In the genomic region with DNA sequence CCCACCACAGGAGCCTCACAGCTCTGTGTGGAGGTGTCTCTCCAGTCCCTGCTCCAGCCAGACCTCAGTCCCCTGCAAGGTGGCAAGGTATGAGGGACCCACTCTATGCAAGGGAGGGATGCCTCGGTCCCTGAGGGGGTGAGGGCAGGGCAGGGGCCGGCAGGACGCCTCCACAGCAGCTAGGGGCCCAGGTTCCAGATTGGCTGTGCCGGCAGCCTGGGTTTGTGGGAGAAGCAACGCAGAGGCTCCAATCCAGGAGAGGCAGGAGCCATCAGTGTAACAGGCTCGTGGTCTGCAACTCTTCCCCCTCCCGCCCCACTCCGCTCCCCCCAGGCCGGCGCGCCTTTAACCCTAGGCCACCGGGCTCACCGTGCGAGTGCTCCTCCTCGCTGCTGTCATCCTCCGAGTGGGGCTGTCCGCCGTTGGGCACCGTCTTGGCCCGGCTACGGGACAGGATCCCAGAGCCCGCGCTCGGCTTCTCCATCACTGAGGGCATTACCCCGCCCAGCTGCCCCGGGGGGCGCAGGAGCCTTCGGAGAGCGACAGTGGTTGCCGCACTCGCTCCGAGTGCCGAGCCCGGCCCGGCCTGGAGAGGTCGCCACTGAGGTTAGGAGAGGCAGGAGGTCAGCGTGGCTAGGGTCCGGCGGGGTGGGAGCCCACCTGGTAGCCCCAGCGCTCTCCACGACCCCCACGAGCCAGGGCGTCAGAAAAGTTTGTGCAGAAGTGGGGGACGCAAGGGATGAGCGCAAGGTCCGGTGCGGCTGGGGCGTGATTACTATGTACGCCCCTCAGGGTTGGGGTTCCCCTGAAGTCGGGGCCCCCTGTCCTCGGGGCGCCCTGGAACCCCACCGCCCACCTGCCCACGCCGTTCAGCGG, we compare ENCODE assay signal across 8 cellular contexts. TPM values are rescaled to one million over a fixed set of nuclear protein-coding genes. Genes with fewer than 3 reads are reported as not detected.
DNase-seq lines count a peak whose midpoint lies in the region; ATAC-seq, FAIRE-seq and TF ChIP-seq lines count a peak whose summit lies in the region.

No MANE protein-coding gene starts in this region.

- intact Hi-C loops in right cardiac atrium (cut with DNase I) = loop anchor here in 1 of 4 donors (2.0 kb wide), 1 partner anchor 75 kb away; no protein-coding TSS in a partner anchor

- FAIRE-seq in GM12891 (lab: Jason Lieb, UNC) = peak; percentile 47

- WGBS in right cardiac atrium = 4% methylated on average over 56 of the region's 56 CpGs

- peaks cover 11% of the 10 kb centered on the region for H3K4me1 ChIP-seq in right cardiac atrium (ENCODE audit: control insufficient read depth, insufficient read depth, low read length)

- peak overlapping the region; percentile 59 for H3K4me3 ChIP-seq in right cardiac atrium (ENCODE audit: low read length)
- H3K4me3 ChIP-seq in skin epidermis = peak overlapping the region; percentile 28 to 50 (median 41)

- H3K36me3 Mint-ChIP-seq in activated naive CD8-positive, alpha-beta T cell treated with anti-CD3 and anti-CD28 coated beads, Interleukin-2, amount 10 ng/mL, durations not matched to agents 7 days and 5 days = no peaks in the 10 kb centered on the region

- in situ Hi-C loops in ACHN (cut with HindIII; ENCODE audit: low pct_ligation_motif_present, low pct_unique_long_range_greater_than_20kb, low sequenced_read_pairs) = no loop called here

- H3K9me3 ChIP-seq in right cardiac atrium (ENCODE audit: control insufficient read depth, low read length) = no peaks in the 10 kb centered on the region

- H3K4me1 Mint-ChIP-seq in activated naive CD8-positive, alpha-beta T cell treated with anti-CD3 and anti-CD28 coated beads, Interleukin-2, amount 10 ng/mL, durations not matched to agents 7 days and 5 days = peaks cover 8% of the 10 kb centered on the region

- peak overlapping the region; percentile 54 for H3K27ac Mint-ChIP-seq in activated naive CD8-positive, alpha-beta T cell treated with anti-CD3 and anti-CD28 coated beads, Interleukin-2, amount 10 ng/mL, durations not matched to agents 7 days and 5 days

- peak overlapping the region; percentile 31 for H3K27ac ChIP-seq in right cardiac atrium (ENCODE audit: low read length)
- H3K27ac ChIP-seq in skin epidermis = peak overlapping the region in 2 of 21 experiments; percentile 3 to 20

- TF ChIP-seq POLR2A in GM12891 (IDR thresholded peaks at IDR 0.05; ENCODE audit: low read depth, low read length) = no peak

- POLR2A ChIA-PET in activated naive CD8-positive, alpha-beta T cell treated with anti-CD3 and anti-CD28 coated beads, Interleukin-2, amount 10 ng/mL, durations not matched to agents 7 days and 5 days (lab: Charles Lee) = interaction anchor here (1.4 kb wide), 1 partner anchor 24 kb away, joined by 3 read pairs; no protein-coding TSS in a partner anchor

- DNase-seq in ACHN (peak; percentile 31), GM12891 (ENCODE audit: insufficient read length, low spot score) (no peak), NCI-H510A (lab: John Stamatoyannopoulos, UW) (peak; percentile 68), right cardiac atrium (peak; percentile 60 to 88 (median 82)), NCI-H226 (no peak), NCI-H2029 treated with DMSO at 0.1 percent for 48 hours (lab: John Stamatoyannopoulos, UW) (no peak)
- peak; percentile 69 for DNase-seq in activated naive CD8-positive, alpha-beta T cell treated with anti-CD3 and anti-CD28 coated beads, Interleukin-2, amount 10 ng/mL, durations not matched to agents 7 days and 5 days

- H3K27me3 Mint-ChIP-seq in activated naive CD8-positive, alpha-beta T cell treated with anti-CD3 and anti-CD28 coated beads, Interleukin-2, amount 10 ng/mL, durations not matched to agents 7 days and 5 days = peaks cover 5% of the 10 kb centered on the region

- ATAC-seq in activated naive CD8-positive, alpha-beta T cell treated with anti-CD3 and anti-CD28 coated beads, Interleukin-2, amount 10 ng/mL, durations not matched to agents 7 days and 5 days (ENCODE audit: low read depth) = peak; percentile 28
- no peak for ATAC-seq in right cardiac atrium

- no peaks in the 10 kb centered on the region for H3K9me3 Mint-ChIP-seq in activated naive CD8-positive, alpha-beta T cell treated with anti-CD3 and anti-CD28 coated beads, Interleukin-2, amount 10 ng/mL, durations not matched to agents 7 days and 5 days

- peak overlapping the region; percentile 85 for H3K4me3 Mint-ChIP-seq in activated naive CD8-positive, alpha-beta T cell treated with anti-CD3 and anti-CD28 coated beads, Interleukin-2, amount 10 ng/mL, durations not matched to agents 7 days and 5 days

- H3K27me3 ChIP-seq in right cardiac atrium (ENCODE audit: control insufficient read depth, insufficient read depth) = no peaks in the 10 kb centered on the region

TF ChIP-seq in GM12891, 5 proteins besides CTCF, POLR2A, EP300 and RAD21:
- TF ChIP-seq POLR2AphosphoS5 (IDR thresholded peaks at IDR 0.05; ENCODE audit: low read depth, low read length) (no peak), PAX5 (IDR thresholded peaks at IDR 0.05; ENCODE audit: insufficient read depth, low read length, severe bottlenecking) (no peak)

RNA-seq across cellular contexts. Expression of a gene that starts 0.8 kb away (rescaled TPM):
- 0.30 TPM for polyA plus RNA-seq in GM12891 (2012; ENCODE audit: low read depth, missing spikeins)
- under 1 TPM; 0.58 to 0.74 TPM for total RNA-seq in activated naive CD8-positive, alpha-beta T cell treated with anti-CD3 and anti-CD28 coated beads, Interleukin-2, amount 10 ng/mL, durations not matched to agents 7 days and 5 days
- total RNA-seq in right cardiac atrium = 10 to 100 TPM in 1 of 4 donors, 1 to 10 TPM in 3; 1.6 to 10.1 (median 8.7) TPM
- 3.2 TPM for polyA plus RNA-seq in right cardiac atrium

RNA-seq across cellular contexts. Expression of a gene that starts 22.6 kb away (rescaled TPM):
- 12.6 TPM for polyA plus RNA-seq in GM12891 (2012; ENCODE audit: low read depth, missing spikeins)
- 10 to 100 TPM; 39.1 to 39.7 TPM for total RNA-seq in activated naive CD8-positive, alpha-beta T cell treated with anti-CD3 and anti-CD28 coated beads, Interleukin-2, amount 10 ng/mL, durations not matched to agents 7 days and 5 days
- 10 to 100 TPM; 27.4 to 47.6 (median 29.2) TPM for total RNA-seq in right cardiac atrium
- 20.1 TPM for polyA plus RNA-seq in right cardiac atrium

RNA-seq across cellular contexts. Expression of a gene that starts 58.2 kb away (rescaled TPM):
- 751 TPM for polyA plus RNA-seq in GM12891 (2012; ENCODE audit: low read depth, missing spikeins)
- total RNA-seq in activated naive CD8-positive, alpha-beta T cell treated with anti-CD3 and anti-CD28 coated beads, Interleukin-2, amount 10 ng/mL, durations not matched to agents 7 days and 5 days = 100 to 1,000 TPM; 379 to 420 TPM
- 100 to 1,000 TPM; 726 to 908 (median 798) TPM for total RNA-seq in right cardiac atrium
- polyA plus RNA-seq in right cardiac atrium = 2,526 TPM

Comparison
In these comparisons a context has a peak if more than half of its experiments do, and no peak if none do; other contexts are left out.
1. DNase-seq: peak in ACHN (single experiment), NCI-H510A (single experiment), activated naive CD8-positive, alpha-beta T cell treated with anti-CD3 and anti-CD28 coated beads, Interleukin-2, amount 10 ng/mL, durations not matched to agents 7 days and 5 days (single experiment) and right cardiac atrium (3 of 3); none in GM12891 (single experiment), NCI-H226 (single experiment) and NCI-H2029 treated with DMSO at 0.1 percent for 48 hours (single experiment).